20 cellular contexts compared by ENCODE assay signal in the genomic region with DNA sequence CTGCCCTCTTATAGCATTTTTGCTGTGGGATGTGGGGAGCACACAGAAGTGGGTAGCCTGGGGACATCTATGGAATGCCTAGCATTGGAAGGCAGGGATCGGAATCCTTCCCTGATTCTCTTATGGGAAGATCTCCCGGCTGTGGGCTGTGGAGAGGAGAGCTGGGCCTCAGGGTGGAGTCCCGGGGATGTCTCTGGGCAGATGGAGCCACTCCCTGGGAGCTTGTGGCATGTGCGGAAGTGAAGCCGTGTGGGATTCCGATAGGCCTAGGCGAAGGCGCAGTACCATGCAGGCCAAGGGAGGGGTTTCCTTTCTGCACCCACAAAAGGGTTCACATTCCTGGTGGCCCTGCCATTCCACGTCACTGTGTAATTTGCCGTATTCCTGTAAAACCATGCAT.
"Had no signal": no experiment of that assay in that cellular context is flagged by ENCODE, and none has a peak within 500 bp of the region (broad histone marks: within the 10 kb centered on the region; RNA-seq: fewer than 3 reads in every experiment).

No MANE protein-coding gene starts in this region.

- H3K4me3 ChIP-seq: coronary artery, heart left ventricle, mucosa of descending colon, pancreas, prostate gland, right lobe of liver, stomach, thoracic aorta, transverse colon had no signal

- H3K9me3 Mint-ChIP-seq: naive thymus-derived CD8-positive, alpha-beta T cell had no signal

- H3K4me3 Mint-ChIP-seq: naive thymus-derived CD8-positive, alpha-beta T cell had no signal

- H3K27ac ChIP-seq: coronary artery, pancreas, prostate gland, right lobe of liver, stomach, thoracic aorta, transverse colon had no signal

- H3K27me3 ChIP-seq: heart left ventricle, pancreas, right lobe of liver, stomach, transverse colon had no signal

- H3K9me3 ChIP-seq: heart left ventricle, mucosa of descending colon, pancreas, prostate gland, right lobe of liver, stomach, thoracic aorta, transverse colon had no signal

- DNase-seq: cerebellar nuclear complex; effector CD8-positive, alpha-beta T cell; hypothalamus; kidney glomerular epithelial cell; mammary epithelial cell; mucosa of descending colon; naive thymus-derived CD8-positive, alpha-beta T cell; occipital lobe; pancreas; right lobe of liver; stimulated activated naive CD4-positive, alpha-beta T cell; stomach; substantia nigra; transverse colon had no signal

- H3K4me1 Mint-ChIP-seq: naive thymus-derived CD8-positive, alpha-beta T cell had no signal

- H3K36me3 Mint-ChIP-seq: naive thymus-derived CD8-positive, alpha-beta T cell had no signal

- H3K36me3 ChIP-seq: heart left ventricle, pancreas, prostate gland, right lobe of liver, stomach, thoracic aorta, transverse colon had no signal

- H3K4me1 ChIP-seq: pancreas, prostate gland, right lobe of liver had no signal

- FAIRE-seq: frontal cortex, islet of Langerhans, pancreas had no signal

- ATAC-seq: heart left ventricle; mucosa of descending colon; naive thymus-derived CD8-positive, alpha-beta T cell; pancreas had no signal
